Comparison of ENCODE assay signal across 2 cellular contexts in the genomic region with DNA sequence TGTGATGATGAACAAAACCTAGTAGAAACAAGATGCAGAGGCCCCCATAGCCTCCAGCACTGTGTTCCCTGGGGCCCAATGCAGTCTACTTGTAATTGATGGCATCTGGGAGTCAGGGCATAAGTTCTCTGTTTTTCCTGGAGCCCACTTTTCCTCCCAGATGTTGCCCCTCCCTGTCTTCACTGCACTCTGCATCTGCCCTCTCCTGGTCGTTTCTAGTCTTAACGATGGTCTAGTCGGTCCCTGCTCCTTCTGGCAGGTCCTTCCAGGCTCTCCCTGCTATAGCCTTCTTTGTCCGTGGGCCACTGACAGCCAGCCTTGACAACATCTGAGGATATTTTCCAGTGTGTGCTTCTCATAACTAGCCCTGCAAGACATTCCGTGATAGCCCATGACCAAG.
TF ChIP-seq lines count a peak whose summit lies in the region.

No MANE protein-coding gene starts in this region.

TF ChIP-seq in GM23338, 12 proteins besides CTCF, POLR2A, EP300 and RAD21 (continued from another document):
- no peak for TF ChIP-seq ZNF114 (CRISPR knock-in tag; IDR thresholded peaks at IDR 0.05)
- TF ChIP-seq, protein P1, sequence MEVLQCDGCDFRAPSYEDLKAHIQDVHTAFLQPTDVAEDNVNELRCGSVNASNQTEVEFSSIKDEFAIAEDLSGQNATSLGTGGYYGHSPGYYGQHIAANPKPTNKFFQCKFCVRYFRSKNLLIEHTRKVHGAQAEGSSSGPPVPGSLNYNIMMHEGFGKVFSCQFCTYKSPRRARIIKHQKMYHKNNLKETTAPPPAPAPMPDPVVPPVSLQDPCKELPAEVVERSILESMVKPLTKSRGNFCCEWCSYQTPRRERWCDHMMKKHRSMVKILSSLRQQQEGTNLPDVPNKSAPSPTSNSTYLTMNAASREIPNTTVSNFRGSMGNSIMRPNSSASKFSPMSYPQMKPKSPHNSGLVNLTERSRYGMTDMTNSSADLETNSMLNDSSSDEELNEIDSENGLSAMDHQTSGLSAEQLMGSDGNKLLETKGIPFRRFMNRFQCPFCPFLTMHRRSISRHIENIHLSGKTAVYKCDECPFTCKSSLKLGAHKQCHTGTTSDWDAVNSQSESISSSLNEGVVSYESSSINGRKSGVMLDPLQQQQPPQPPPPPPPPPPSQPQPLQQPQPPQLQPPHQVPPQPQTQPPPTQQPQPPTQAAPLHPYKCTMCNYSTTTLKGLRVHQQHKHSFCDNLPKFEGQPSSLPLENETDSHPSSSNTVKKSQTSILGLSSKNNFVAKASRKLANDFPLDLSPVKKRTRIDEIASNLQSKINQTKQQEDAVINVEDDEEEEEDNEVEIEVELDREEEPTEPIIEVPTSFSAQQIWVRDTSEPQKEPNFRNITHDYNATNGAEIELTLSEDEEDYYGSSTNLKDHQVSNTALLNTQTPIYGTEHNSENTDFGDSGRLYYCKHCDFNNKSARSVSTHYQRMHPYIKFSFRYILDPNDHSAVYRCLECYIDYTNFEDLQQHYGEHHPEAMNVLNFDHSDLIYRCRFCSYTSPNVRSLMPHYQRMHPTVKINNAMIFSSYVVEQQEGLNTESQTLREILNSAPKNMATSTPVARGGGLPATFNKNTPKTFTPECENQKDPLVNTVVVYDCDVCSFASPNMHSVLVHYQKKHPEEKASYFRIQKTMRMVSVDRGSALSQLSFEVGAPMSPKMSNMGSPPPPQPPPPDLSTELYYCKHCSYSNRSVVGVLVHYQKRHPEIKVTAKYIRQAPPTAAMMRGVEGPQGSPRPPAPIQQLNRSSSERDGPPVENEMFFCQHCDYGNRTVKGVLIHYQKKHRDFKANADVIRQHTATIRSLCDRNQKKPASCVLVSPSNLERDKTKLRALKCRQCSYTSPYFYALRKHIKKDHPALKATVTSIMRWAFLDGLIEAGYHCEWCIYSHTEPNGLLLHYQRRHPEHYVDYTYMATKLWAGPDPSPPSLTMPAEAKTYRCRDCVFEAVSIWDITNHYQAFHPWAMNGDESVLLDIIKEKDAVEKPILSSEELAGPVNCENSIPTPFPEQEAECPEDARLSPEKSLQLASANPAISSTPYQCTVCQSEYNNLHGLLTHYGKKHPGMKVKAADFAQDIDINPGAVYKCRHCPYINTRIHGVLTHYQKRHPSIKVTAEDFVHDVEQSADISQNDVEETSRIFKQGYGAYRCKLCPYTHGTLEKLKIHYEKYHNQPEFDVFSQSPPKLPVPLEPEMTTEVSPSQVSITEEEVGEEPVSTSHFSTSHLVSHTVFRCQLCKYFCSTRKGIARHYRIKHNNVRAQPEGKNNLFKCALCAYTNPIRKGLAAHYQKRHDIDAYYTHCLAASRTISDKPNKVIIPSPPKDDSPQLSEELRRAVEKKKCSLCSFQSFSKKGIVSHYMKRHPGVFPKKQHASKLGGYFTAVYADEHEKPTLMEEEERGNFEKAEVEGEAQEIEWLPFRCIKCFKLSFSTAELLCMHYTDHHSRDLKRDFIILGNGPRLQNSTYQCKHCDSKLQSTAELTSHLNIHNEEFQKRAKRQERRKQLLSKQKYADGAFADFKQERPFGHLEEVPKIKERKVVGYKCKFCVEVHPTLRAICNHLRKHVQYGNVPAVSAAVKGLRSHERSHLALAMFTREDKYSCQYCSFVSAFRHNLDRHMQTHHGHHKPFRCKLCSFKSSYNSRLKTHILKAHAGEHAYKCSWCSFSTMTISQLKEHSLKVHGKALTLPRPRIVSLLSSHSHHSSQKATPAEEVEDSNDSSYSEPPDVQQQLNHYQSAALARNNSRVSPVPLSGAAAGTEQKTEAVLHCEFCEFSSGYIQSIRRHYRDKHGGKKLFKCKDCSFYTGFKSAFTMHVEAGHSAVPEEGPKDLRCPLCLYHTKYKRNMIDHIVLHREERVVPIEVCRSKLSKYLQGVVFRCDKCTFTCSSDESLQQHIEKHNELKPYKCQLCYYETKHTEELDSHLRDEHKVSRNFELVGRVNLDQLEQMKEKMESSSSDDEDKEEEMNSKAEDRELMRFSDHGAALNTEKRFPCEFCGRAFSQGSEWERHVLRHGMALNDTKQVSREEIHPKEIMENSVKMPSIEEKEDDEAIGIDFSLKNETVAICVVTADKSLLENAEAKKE (CRISPR knock-in tag; IDR thresholded peaks at IDR 0.05) = no peak
- TF ChIP-seq NANOG (IDR thresholded peaks at IDR 0.05; ENCODE audit: borderline replicate concordance) = no peak
- TF ChIP-seq, protein P2, sequence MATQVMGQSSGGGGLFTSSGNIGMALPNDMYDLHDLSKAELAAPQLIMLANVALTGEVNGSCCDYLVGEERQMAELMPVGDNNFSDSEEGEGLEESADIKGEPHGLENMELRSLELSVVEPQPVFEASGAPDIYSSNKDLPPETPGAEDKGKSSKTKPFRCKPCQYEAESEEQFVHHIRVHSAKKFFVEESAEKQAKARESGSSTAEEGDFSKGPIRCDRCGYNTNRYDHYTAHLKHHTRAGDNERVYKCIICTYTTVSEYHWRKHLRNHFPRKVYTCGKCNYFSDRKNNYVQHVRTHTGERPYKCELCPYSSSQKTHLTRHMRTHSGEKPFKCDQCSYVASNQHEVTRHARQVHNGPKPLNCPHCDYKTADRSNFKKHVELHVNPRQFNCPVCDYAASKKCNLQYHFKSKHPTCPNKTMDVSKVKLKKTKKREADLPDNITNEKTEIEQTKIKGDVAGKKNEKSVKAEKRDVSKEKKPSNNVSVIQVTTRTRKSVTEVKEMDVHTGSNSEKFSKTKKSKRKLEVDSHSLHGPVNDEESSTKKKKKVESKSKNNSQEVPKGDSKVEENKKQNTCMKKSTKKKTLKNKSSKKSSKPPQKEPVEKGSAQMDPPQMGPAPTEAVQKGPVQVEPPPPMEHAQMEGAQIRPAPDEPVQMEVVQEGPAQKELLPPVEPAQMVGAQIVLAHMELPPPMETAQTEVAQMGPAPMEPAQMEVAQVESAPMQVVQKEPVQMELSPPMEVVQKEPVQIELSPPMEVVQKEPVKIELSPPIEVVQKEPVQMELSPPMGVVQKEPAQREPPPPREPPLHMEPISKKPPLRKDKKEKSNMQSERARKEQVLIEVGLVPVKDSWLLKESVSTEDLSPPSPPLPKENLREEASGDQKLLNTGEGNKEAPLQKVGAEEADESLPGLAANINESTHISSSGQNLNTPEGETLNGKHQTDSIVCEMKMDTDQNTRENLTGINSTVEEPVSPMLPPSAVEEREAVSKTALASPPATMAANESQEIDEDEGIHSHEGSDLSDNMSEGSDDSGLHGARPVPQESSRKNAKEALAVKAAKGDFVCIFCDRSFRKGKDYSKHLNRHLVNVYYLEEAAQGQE (IDR thresholded peaks at IDR 0.05; ENCODE audit: unreplicated experiment) = no peak
- no peak for TF ChIP-seq EZH2phosphoT487 (IDR thresholded peaks at IDR 0.05; ENCODE audit: unreplicated experiment)

TF ChIP-seq in K562, 482 proteins besides CTCF, POLR2A, EP300 and RAD21:
- TF ChIP-seq, protein P3, sequence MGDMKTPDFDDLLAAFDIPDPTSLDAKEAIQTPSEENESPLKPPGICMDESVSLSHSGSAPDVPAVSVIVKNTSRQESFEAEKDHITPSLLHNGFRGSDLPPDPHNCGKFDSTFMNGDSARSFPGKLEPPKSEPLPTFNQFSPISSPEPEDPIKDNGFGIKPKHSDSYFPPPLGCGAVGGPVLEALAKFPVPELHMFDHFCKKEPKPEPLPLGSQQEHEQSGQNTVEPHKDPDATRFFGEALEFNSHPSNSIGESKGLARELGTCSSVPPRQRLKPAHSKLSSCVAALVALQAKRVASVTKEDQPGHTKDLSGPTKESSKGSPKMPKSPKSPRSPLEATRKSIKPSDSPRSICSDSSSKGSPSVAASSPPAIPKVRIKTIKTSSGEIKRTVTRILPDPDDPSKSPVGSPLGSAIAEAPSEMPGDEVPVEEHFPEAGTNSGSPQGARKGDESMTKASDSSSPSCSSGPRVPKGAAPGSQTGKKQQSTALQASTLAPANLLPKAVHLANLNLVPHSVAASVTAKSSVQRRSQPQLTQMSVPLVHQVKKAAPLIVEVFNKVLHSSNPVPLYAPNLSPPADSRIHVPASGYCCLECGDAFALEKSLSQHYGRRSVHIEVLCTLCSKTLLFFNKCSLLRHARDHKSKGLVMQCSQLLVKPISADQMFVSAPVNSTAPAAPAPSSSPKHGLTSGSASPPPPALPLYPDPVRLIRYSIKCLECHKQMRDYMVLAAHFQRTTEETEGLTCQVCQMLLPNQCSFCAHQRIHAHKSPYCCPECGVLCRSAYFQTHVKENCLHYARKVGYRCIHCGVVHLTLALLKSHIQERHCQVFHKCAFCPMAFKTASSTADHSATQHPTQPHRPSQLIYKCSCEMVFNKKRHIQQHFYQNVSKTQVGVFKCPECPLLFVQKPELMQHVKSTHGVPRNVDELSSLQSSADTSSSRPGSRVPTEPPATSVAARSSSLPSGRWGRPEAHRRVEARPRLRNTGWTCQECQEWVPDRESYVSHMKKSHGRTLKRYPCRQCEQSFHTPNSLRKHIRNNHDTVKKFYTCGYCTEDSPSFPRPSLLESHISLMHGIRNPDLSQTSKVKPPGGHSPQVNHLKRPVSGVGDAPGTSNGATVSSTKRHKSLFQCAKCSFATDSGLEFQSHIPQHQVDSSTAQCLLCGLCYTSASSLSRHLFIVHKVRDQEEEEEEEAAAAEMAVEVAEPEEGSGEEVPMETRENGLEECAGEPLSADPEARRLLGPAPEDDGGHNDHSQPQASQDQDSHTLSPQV (IDR thresholded peaks at IDR 0.05) = no peak
- no peak for TF ChIP-seq U2AF1 (optimal IDR thresholded peaks at IDR 0.05; ENCODE audit: low read depth, low read length)
- TF ChIP-seq ZNF311 (CRISPR knock-in tag; IDR thresholded peaks at IDR 0.05) = no peak
- no peak for TF ChIP-seq ERF (CRISPR knock-in tag; IDR thresholded peaks at IDR 0.05)
- TF ChIP-seq ZNF695 (CRISPR knock-in tag; IDR thresholded peaks at IDR 0.05) = no peak
- TF ChIP-seq TAF9B (IDR thresholded peaks at IDR 0.05; ENCODE audit: partially characterized antibody) = no peak
- TF ChIP-seq ARNT (IDR thresholded peaks at IDR 0.05) = no peak
- TF ChIP-seq WHSC1 (IDR thresholded peaks at IDR 0.05; ENCODE audit: low read length) = no peak
- no peak for TF ChIP-seq TARDBP (IDR thresholded peaks at IDR 0.05)
- TF ChIP-seq, protein P4, sequence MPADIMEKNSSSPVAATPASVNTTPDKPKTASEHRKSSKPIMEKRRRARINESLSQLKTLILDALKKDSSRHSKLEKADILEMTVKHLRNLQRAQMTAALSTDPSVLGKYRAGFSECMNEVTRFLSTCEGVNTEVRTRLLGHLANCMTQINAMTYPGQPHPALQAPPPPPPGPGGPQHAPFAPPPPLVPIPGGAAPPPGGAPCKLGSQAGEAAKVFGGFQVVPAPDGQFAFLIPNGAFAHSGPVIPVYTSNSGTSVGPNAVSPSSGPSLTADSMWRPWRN (IDR thresholded peaks at IDR 0.05; ENCODE audit: low read depth) = no peak
- TF ChIP-seq, protein P5, sequence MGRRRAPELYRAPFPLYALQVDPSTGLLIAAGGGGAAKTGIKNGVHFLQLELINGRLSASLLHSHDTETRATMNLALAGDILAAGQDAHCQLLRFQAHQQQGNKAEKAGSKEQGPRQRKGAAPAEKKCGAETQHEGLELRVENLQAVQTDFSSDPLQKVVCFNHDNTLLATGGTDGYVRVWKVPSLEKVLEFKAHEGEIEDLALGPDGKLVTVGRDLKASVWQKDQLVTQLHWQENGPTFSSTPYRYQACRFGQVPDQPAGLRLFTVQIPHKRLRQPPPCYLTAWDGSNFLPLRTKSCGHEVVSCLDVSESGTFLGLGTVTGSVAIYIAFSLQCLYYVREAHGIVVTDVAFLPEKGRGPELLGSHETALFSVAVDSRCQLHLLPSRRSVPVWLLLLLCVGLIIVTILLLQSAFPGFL (CRISPR knock-in tag; IDR thresholded peaks at IDR 0.05) = no peak
- TF ChIP-seq RCOR1 (IDR thresholded peaks at IDR 0.05; ENCODE audit: borderline replicate concordance in 1 of 2, low read depth in 2 of 2, low read length in 2 of 2) = no peak
- TF ChIP-seq SOX6 (IDR thresholded peaks at IDR 0.05) = no peak
- no peak for TF ChIP-seq ELF4 (CRISPR knock-in tag; IDR thresholded peaks at IDR 0.05)
- TF ChIP-seq, protein P6, sequence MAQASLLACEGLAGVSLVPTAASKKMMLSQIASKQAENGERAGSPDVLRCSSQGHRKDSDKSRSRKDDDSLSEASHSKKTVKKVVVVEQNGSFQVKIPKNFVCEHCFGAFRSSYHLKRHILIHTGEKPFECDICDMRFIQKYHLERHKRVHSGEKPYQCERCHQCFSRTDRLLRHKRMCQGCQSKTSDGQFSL (CRISPR knock-in tag; IDR thresholded peaks at IDR 0.05) = no peak
- TF ChIP-seq, protein P6 (tag; IDR thresholded peaks at IDR 0.05) = no peak
- TF ChIP-seq, protein P7, sequence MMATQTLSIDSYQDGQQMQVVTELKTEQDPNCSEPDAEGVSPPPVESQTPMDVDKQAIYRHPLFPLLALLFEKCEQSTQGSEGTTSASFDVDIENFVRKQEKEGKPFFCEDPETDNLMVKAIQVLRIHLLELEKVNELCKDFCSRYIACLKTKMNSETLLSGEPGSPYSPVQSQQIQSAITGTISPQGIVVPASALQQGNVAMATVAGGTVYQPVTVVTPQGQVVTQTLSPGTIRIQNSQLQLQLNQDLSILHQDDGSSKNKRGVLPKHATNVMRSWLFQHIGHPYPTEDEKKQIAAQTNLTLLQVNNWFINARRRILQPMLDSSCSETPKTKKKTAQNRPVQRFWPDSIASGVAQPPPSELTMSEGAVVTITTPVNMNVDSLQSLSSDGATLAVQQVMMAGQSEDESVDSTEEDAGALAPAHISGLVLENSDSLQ (IDR thresholded peaks at IDR 0.05) = no peak
- TF ChIP-seq RBBP5 (IDR thresholded peaks at IDR 0.05; ENCODE audit: borderline replicate concordance, insufficient read depth, low read length, poor library complexity, severe bottlenecking) = no peak
- no peak for TF ChIP-seq GABPA (tag; conservative IDR thresholded peaks at IDR 0.05; ENCODE audit: low read depth)
TF ChIP-seq in K562: peak in this region for 0.
